In genomic region chr4:49032440-49033161, GRCh38 we compare ENCODE assay signal across 8 cellular contexts. TPM values are rescaled to one million over a fixed set of nuclear protein-coding genes. Genes with fewer than 3 reads are reported as not detected.
DNase-seq lines count a peak whose midpoint lies in the region; ATAC-seq and TF ChIP-seq lines count a peak whose summit lies in the region.

No MANE protein-coding gene starts in this region.

- DNase-seq in activated CD4-positive, alpha-beta T cell treated with anti-CD3 and anti-CD28 coated beads for 36 hours = peak; percentile 51
- DNase-seq in activated CD4-positive, alpha-beta T cell treated with anti-CD3 and anti-CD28 coated beads, Interleukin-2, amount 50 U/mL, for 1 hour = no peak
- peak; percentile 6 for DNase-seq in IMR-90
- DNase-seq in T-helper 17 cell = no peak

- H3K9me1 ChIP-seq in IMR-90 (ENCODE audit: insufficient read depth, low read length) = no peaks in the 10 kb centered on the region

- H3K4me1 ChIP-seq in IMR-90 (ENCODE audit: control insufficient read depth, insufficient read depth, low read length) (no peaks in the 10 kb centered on the region), liver (ENCODE audit: control insufficient read depth in 4 of 4, insufficient read depth in 4 of 4, low read length in 3 of 4) (peaks cover 0 to 6% (median under 1%) of the 10 kb centered on the region in 4 donors), gastroesophageal sphincter (no peaks in the 10 kb centered on the region)

- POLR2A ChIA-PET in activated CD4-positive, alpha-beta T cell treated with anti-CD3 and anti-CD28 coated beads for 36 hours (lab: Charles Lee) = no interaction called here
- POLR2A ChIA-PET in IMR-90 (lab: Charles Lee; ENCODE audit: unreplicated experiment) = no interaction called here

- TF ChIP-seq CTCF in IMR-90 (conservative IDR thresholded peaks at IDR 0.05; ENCODE audit: low read depth, low read length) (peak; percentile 45), VCaP (conservative IDR thresholded peaks at IDR 0.05) (peak; percentile 87), liver (IDR thresholded peaks at IDR 0.05; ENCODE audit: low read depth, low read length, missing input control) (peak; percentile 59), gastroesophageal sphincter (IDR thresholded peaks at IDR 0.05) (peak in 1 of 4 experiments; percentile 20)

- no peak overlapping the region for H2BK20ac ChIP-seq in IMR-90 (ENCODE audit: low read depth, low read length)

- peak; percentile 63 for TF ChIP-seq RAD21 in IMR-90 (IDR thresholded peaks at IDR 0.05; ENCODE audit: low read length)
- peak; percentile 83 to 87 for TF ChIP-seq RAD21 in liver (IDR thresholded peaks at IDR 0.05)

- no peak overlapping the region for H2AFZ ChIP-seq in IMR-90 (replicated peaks; ENCODE audit: low read length, poor library complexity)

- H4K8ac ChIP-seq in IMR-90 (ENCODE audit: low read depth in 2 of 2, low read length in 2 of 2) = no peak overlapping the region

- no peak overlapping the region for H3K56ac ChIP-seq in IMR-90 (ENCODE audit: extremely low read depth, insufficient read depth, low read length)

- no peak for TF ChIP-seq POLR2A in IMR-90 (IDR thresholded peaks at IDR 0.05; ENCODE audit: low read depth, low read length)
- TF ChIP-seq POLR2A in gastroesophageal sphincter (IDR thresholded peaks at IDR 0.05) = no peak

- no peak overlapping the region for H2AK5ac ChIP-seq in IMR-90 (ENCODE audit: low read depth, low read length)

- H4K20me1 ChIP-seq in IMR-90 (ENCODE audit: insufficient read depth, low read length) = no peaks in the 10 kb centered on the region

- H2BK5ac ChIP-seq in IMR-90 (ENCODE audit: low read depth, low read length, poor library complexity, severe bottlenecking) = no peak overlapping the region

- H2BK15ac ChIP-seq in IMR-90 (ENCODE audit: low read depth, low read length) = no peak overlapping the region

- H3K79me1 ChIP-seq in IMR-90 (ENCODE audit: low read depth in 1 of 2, low read length in 2 of 2) = no peaks in the 10 kb centered on the region

- no peak overlapping the region for H3K4ac ChIP-seq in IMR-90 (ENCODE audit: low read depth, low read length)

- H3K4me3 Mint-ChIP-seq in activated CD4-positive, alpha-beta T cell treated with anti-CD3 and anti-CD28 coated beads for 36 hours = no peak overlapping the region
- H3K4me3 Mint-ChIP-seq in T-helper 17 cell = no peak overlapping the region

- ATAC-seq in activated CD4-positive, alpha-beta T cell treated with anti-CD3 and anti-CD28 coated beads for 36 hours = no peak
- ATAC-seq in IMR-90 (ENCODE audit: low read depth) = peak; percentile 61; the same call in 1 of the 2 replicates
- no peak for ATAC-seq in T-helper 17 cell
- ATAC-seq in HG03520 (IDR thresholded peaks at IDR 0.05; ENCODE audit: unreplicated experiment) = no peak
- ATAC-seq in gastroesophageal sphincter = no peak

- no peak overlapping the region for H3K18ac ChIP-seq in IMR-90 (ENCODE audit: low read depth, low read length)

- no peaks in the 10 kb centered on the region for H3K4me1 Mint-ChIP-seq in activated CD4-positive, alpha-beta T cell treated with anti-CD3 and anti-CD28 coated beads for 36 hours
- H3K4me1 Mint-ChIP-seq in T-helper 17 cell = peaks cover 3% of the 10 kb centered on the region

- H3K27ac Mint-ChIP-seq in activated CD4-positive, alpha-beta T cell treated with anti-CD3 and anti-CD28 coated beads for 36 hours = no peak overlapping the region
- H3K27ac Mint-ChIP-seq in T-helper 17 cell = no peak overlapping the region

- no peak overlapping the region for H3K4me3 ChIP-seq in IMR-90 (ENCODE audit: insufficient read depth, low read depth, low read length)
- no peak overlapping the region for H3K4me3 ChIP-seq in liver (ENCODE audit: low read depth in 1 of 3, low read length in 3 of 3)
- H3K4me3 ChIP-seq in gastroesophageal sphincter = no peak overlapping the region

- no peak overlapping the region for H3K4me2 ChIP-seq in IMR-90 (ENCODE audit: low read depth, low read length)

- no peak for TF ChIP-seq EP300 in gastroesophageal sphincter (IDR thresholded peaks at IDR 0.05)

- no peaks in the 10 kb centered on the region for H3K36me3 Mint-ChIP-seq in activated CD4-positive, alpha-beta T cell treated with anti-CD3 and anti-CD28 coated beads for 36 hours (ENCODE audit: low read depth)
- peaks cover 2% of the 10 kb centered on the region for H3K36me3 Mint-ChIP-seq in T-helper 17 cell (ENCODE audit: low read depth)

- no peak overlapping the region for H2AK9ac ChIP-seq in IMR-90 (replicated peaks; ENCODE audit: low read depth, low read length, poor library complexity)

- intact Hi-C loops in activated CD4-positive, alpha-beta T cell treated with anti-CD3 and anti-CD28 coated beads for 36 hours (cut with DNase I, micrococcal nuclease) = no loop called here
- intact Hi-C loops in IMR-90 (cut with micrococcal nuclease) = no loop called here

- H3K27me3 Mint-ChIP-seq in activated CD4-positive, alpha-beta T cell treated with anti-CD3 and anti-CD28 coated beads for 36 hours = peaks cover 22% of the 10 kb centered on the region
- peaks cover 46% of the 10 kb centered on the region for H3K27me3 Mint-ChIP-seq in T-helper 17 cell

- H3K23ac ChIP-seq in IMR-90 (ENCODE audit: low read depth, low read length) = no peak overlapping the region

- no peak overlapping the region for H4K5ac ChIP-seq in IMR-90 (ENCODE audit: low read depth, low read length)

- H3K27me3 ChIP-seq in IMR-90 (ENCODE audit: control insufficient read depth, insufficient read depth, low read length) (no peaks in the 10 kb centered on the region), liver (ENCODE audit: control insufficient read depth in 4 of 4, insufficient read depth in 4 of 4, low read length in 3 of 4) (no peaks in the 10 kb centered on the region), gastroesophageal sphincter (peaks cover 9% of the 10 kb centered on the region)

- no peak overlapping the region for H4K91ac ChIP-seq in IMR-90 (ENCODE audit: insufficient read depth, low read depth, low read length)

- H3K14ac ChIP-seq in IMR-90 (replicated peaks; ENCODE audit: low read depth, low read length) = no peak overlapping the region

- in situ Hi-C loops in IMR-90 (cut with MboI; ENCODE audit: low sequenced_read_pairs) = no loop called here

- no TSS peak for BruUV-seq in IMR-90 (replicated peaks; lab: Mats Ljungman, UMichigan)

- dilution Hi-C loops in IMR-90 (cut with HindIII; ENCODE audit: low sequenced_read_pairs, unreplicated experiment) = no loop called here

- no CpG with 5 or more reads among the region's 11 CpGs for WGBS in IMR-90 (ENCODE audit: extremely low coverage in 2 of 2, insufficient read length in 1 of 2), 2 experiments
- WGBS in liver = 22% methylated on average over 11 of the region's 11 CpGs
- WGBS in gastroesophageal sphincter (ENCODE audit: low coverage in 1 of 2), 2 donors = 31% methylated on average over 7 to 11 of the region's 11 CpGs

- H3K9me3 ChIP-seq in IMR-90 (ENCODE audit: control insufficient read depth, insufficient read depth, low read length) (no peaks in the 10 kb centered on the region), liver (ENCODE audit: control insufficient read depth in 4 of 4, low read length in 3 of 4) (no peaks in the 10 kb centered on the region), T-helper 17 cell (ENCODE audit: control insufficient read depth, low read length, poor library complexity, severe bottlenecking) (no peaks in the 10 kb centered on the region), gastroesophageal sphincter (no peaks in the 10 kb centered on the region)

- no peaks in the 10 kb centered on the region for H3K9me3 Mint-ChIP-seq in activated CD4-positive, alpha-beta T cell treated with anti-CD3 and anti-CD28 coated beads for 36 hours (ENCODE audit: low read depth)

- H3K27ac ChIP-seq in IMR-90 (ENCODE audit: insufficient read depth, low read length) (no peak overlapping the region), VCaP (no peak overlapping the region), liver (ENCODE audit: low read depth in 1 of 2, low read length in 2 of 2) (no peak overlapping the region), gastroesophageal sphincter (no peak overlapping the region)

- CTCF ChIA-PET in activated CD4-positive, alpha-beta T cell treated with anti-CD3 and anti-CD28 coated beads for 36 hours (lab: Charles Lee) = interaction anchor here (0.7 to 0.9 kb wide), 2 partner anchors 14 to 21 kb away, joined by 3 read pairs; no protein-coding TSS in a partner anchor
- CTCF ChIA-PET in IMR-90 (lab: Yijun Ruan, JAX) = no interaction called here

- H2BK120ac ChIP-seq in IMR-90 (ENCODE audit: low read depth, low read length) = no peak overlapping the region

- H3K9ac ChIP-seq in IMR-90 (ENCODE audit: low read depth, low read length) = no peak overlapping the region
- no peak overlapping the region for H3K9ac ChIP-seq in liver (ENCODE audit: low read depth in 1 of 2, low read length in 2 of 2)

- no peaks in the 10 kb centered on the region for H3K36me3 ChIP-seq in IMR-90 (ENCODE audit: control insufficient read depth, insufficient read depth, low read length)
- no peaks in the 10 kb centered on the region for H3K36me3 ChIP-seq in liver (ENCODE audit: control insufficient read depth in 4 of 4, insufficient read depth in 3 of 4, low read depth in 1 of 4, low read length in 3 of 4)
- H3K36me3 ChIP-seq in gastroesophageal sphincter = no peaks in the 10 kb centered on the region

TF ChIP-seq in IMR-90, 13 proteins besides CTCF, POLR2A, EP300 and RAD21 (continues in another document):
- TF ChIP-seq RFX5 (IDR thresholded peaks at IDR 0.05; ENCODE audit: low read depth, low read length) (no peak), FOS (IDR thresholded peaks at IDR 0.05; ENCODE audit: low read depth, low read length) (no peak), MAFK (IDR thresholded peaks at IDR 0.05; ENCODE audit: low read depth, low read length) (no peak), CEBPB (IDR thresholded peaks at IDR 0.05; ENCODE audit: low read depth, low read length) (peak; percentile 75), NFE2L2 (IDR thresholded peaks at IDR 0.05; ENCODE audit: low read depth, low read length) (no peak), MXI1 (IDR thresholded peaks at IDR 0.05; ENCODE audit: borderline replicate concordance, low read depth, low read length) (no peak)

TF ChIP-seq in liver, 16 proteins besides CTCF, POLR2A, EP300 and RAD21 (continues in another document):
- TF ChIP-seq ATF3 (IDR thresholded peaks at IDR 0.05) (no peak), TAF1 (conservative IDR thresholded peaks at IDR 0.05) (no peak)

RNA-seq across cellular contexts. Expression of gene CWH43, which starts 46.5 kb away (rescaled TPM):
- not detected for total RNA-seq in activated CD4-positive, alpha-beta T cell treated with anti-CD3 and anti-CD28 coated beads for 36 hours
- not detected in 2 replicates for total RNA-seq in IMR-90 (2012; rRNA removed)
- polyA plus RNA-seq in IMR-90 (2012; rRNA removed) = not detected in 2 replicates
- polyA plus RNA-seq in IMR-90 (2012; cell fraction: cytosol; rRNA removed) = not detected in 2 replicates
- not detected in 2 replicates for polyA plus RNA-seq in IMR-90 (2012; cell fraction: nucleus; rRNA removed; ENCODE audit: low replicate concordance)
- under 1 TPM in 1 of 2 donors, not detected in 1; 0.08 TPM for total RNA-seq in liver
- polyA plus RNA-seq in liver = under 1 TPM; 0.10 to 0.13 TPM
- not detected for total RNA-seq in T-helper 17 cell
- total RNA-seq in gastroesophageal sphincter = 1 to 10 TPM in 1 of 4 donors, not detected in 3; 1.4 TPM

Comparison
In these comparisons a context has a peak if more than half of its experiments do, and no peak if none do; other contexts are left out.
1. DNase-seq: peak in activated CD4-positive, alpha-beta T cell treated with anti-CD3 and anti-CD28 coated beads for 36 hours (single experiment) and IMR-90 (single experiment); none in activated CD4-positive, alpha-beta T cell treated with anti-CD3 and anti-CD28 coated beads, Interleukin-2, amount 50 U/mL, for 1 hour (single experiment) and T-helper 17 cell (0 of 3).